In the genomic region with DNA sequence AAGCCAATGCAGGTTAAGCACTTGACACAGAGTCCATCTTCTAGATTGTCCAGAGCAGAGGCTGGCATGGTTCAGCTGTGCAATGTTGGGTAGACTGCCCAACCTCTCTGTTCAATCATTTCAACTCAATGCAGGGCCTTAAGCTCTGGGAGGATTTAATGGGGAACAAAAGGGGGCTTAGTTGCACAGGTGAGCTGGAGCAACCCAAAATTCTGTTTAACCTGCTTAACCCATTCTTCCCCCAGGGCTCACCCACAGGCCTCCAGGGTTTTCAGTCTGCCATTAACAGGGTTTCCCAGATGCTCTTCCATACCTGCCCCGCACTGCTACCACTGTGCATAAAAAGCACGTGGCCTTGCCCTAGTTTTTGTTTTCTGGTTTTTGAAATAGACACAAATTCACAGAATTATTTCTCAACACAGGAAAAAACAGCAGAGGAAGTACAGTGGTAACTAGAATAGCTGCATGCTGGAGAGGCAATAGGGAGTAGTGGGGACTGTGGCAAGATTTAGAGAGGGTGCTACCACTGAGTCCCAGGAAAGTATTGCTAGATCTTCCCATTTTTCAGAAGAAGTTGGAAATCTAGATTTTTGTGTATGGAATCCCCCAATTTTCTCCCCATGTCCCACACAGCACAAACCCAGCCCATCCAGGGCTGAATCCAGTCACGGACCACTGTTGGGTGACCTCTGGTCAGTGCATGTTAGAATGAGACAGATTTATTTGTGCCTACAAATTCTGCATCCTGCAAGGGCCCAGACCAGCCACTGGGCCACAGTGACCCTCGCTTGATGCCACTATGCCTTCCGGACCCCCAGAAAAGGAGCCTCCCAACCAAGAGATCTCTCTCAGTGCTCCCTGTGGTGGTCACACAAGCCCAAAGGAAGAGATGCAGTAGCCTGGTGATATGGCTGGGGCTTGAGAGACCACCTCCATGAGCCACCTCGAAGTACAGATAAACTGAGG, we compare ENCODE assay signal across 15 cellular contexts. TPM values are rescaled to one million over a fixed set of nuclear protein-coding genes. Genes with fewer than 3 reads are reported as not detected.
DNase-seq lines count a peak whose midpoint lies in the region; ATAC-seq and TF ChIP-seq lines count a peak whose summit lies in the region.
"Had no signal": no experiment of that assay in that cellular context is flagged by ENCODE, and none has a peak within 500 bp of the region (broad histone marks: within the 10 kb centered on the region; RNA-seq: fewer than 3 reads in every experiment).

No MANE protein-coding gene starts in this region.

- H3K9me3 ChIP-seq in ascending aorta (no peaks in the 10 kb centered on the region), subcutaneous abdominal adipose tissue (ENCODE audit: control insufficient read depth in 5 of 5, low read length in 5 of 5) (no peaks in the 10 kb centered on the region)
- H3K9me3 ChIP-seq: BLaER1 treated with 17β-estradiol and CSF1 and Interleukin-3, amounts not matched to agents 10 nM and 100 nM; SJSA1 had no signal

- H3K27me3 ChIP-seq in ascending aorta (no peaks in the 10 kb centered on the region), mesendoderm (ENCODE audit: insufficient read depth, low read length, poor library complexity) (no peaks in the 10 kb centered on the region), subcutaneous abdominal adipose tissue (ENCODE audit: control insufficient read depth in 5 of 5, insufficient read depth in 4 of 5, low read length in 5 of 5) (peaks cover 12 to 35% (median 24%) of the 10 kb centered on the region in 5 donors)

- H2BK15ac ChIP-seq in mesendoderm (replicated peaks; ENCODE audit: low read depth): no peak overlapping the region

- peaks cover 9% of the 10 kb centered on the region for H3K79me2 ChIP-seq in mesendoderm (ENCODE audit: control insufficient read depth, insufficient read depth, low read length)

- H3K4me2 ChIP-seq in mesendoderm (ENCODE audit: low read length): no peak overlapping the region

- H3K36me3 Mint-ChIP-seq in HFFc6 (ENCODE audit: low read depth): no peaks in the 10 kb centered on the region

- no peak for TF ChIP-seq CTCF in HFFc6 (IDR thresholded peaks at IDR 0.05)
- TF ChIP-seq CTCF in ascending aorta (IDR thresholded peaks at IDR 0.05): no peak

- no peak for ATAC-seq in GM21529 (IDR thresholded peaks at IDR 0.05; ENCODE audit: unreplicated experiment)

- peaks cover 20% of the 10 kb centered on the region for H3K27me3 Mint-ChIP-seq in HFFc6 (ENCODE audit: insufficient read depth)

- H2BK120ac ChIP-seq in mesendoderm (ENCODE audit: low read depth, low read length): no peak overlapping the region

- no peak overlapping the region for H4K8ac ChIP-seq in mesendoderm (ENCODE audit: low read depth, low read length)

- no peak overlapping the region for H3K18ac ChIP-seq in mesendoderm (ENCODE audit: low read length)

- peaks cover 15 to 26% of the 10 kb centered on the region in 2 donors for H3K36me3 ChIP-seq in ascending aorta
- no peaks in the 10 kb centered on the region for H3K36me3 ChIP-seq in mesendoderm (ENCODE audit: control insufficient read depth, insufficient read depth, low read length)
- H3K36me3 ChIP-seq in subcutaneous abdominal adipose tissue (ENCODE audit: control insufficient read depth in 5 of 5, insufficient read depth in 5 of 5, low read length in 5 of 5): no peaks in the 10 kb centered on the region
- H3K36me3 ChIP-seq: BLaER1 treated with 17β-estradiol and CSF1 and Interleukin-3, amounts not matched to agents 10 nM and 100 nM; SJSA1 had no signal

- DNase-seq in HFFc6 (no peak), ascending aorta (ENCODE audit: low spot score in 2 of 2) (peak in 1 of 2 donors; percentile 49), mesendoderm (no peak)
- DNase-seq in NK-92 treated with Interleukin-12 subunit alpha and Interleukin-12 subunit beta, amount 100 ng/mL, for 24 hours (lab: John Stamatoyannopoulos, UW): no peak
- DNase-seq in activated CD4-positive, alpha-beta T cell treated with anti-CD3 and anti-CD28 coated beads, Interleukin-2, amount 50 U/mL, for 1 hour: no peak
- DNase-seq: cerebellar nuclear complex, NCI-H2107, NCI-H82 had no signal

- H3K79me1 ChIP-seq in mesendoderm (ENCODE audit: low read length): peaks cover 7% of the 10 kb centered on the region

- H3K4me3 ChIP-seq in ascending aorta (peak overlapping the region in 1 of 2 donors; percentile 94), mesendoderm (ENCODE audit: low read length) (no peak overlapping the region), subcutaneous abdominal adipose tissue (ENCODE audit: low read depth in 1 of 5, low read length in 5 of 5) (peak overlapping the region in 1 of 5 donors; percentile 29)
- H3K4me3 ChIP-seq: BLaER1 treated with 17β-estradiol and CSF1 and Interleukin-3, amounts not matched to agents 10 nM and 100 nM; lung; SJSA1 had no signal

- H2AK5ac ChIP-seq in mesendoderm (ENCODE audit: low read length): no peak overlapping the region

- no peak overlapping the region for H3K4ac ChIP-seq in mesendoderm (ENCODE audit: low read depth, low read length)

- no CpG with 5 or more reads among the region's 6 CpGs for WGBS in mesendoderm (ENCODE audit: extremely low coverage, insufficient coverage, low lambda C conversion rate)

- H2BK5ac ChIP-seq in mesendoderm (ENCODE audit: low read length): no peak overlapping the region

- no peak overlapping the region for H4K5ac ChIP-seq in mesendoderm (ENCODE audit: low read length)

- H3K27ac ChIP-seq in ascending aorta (peak overlapping the region; percentile 97 to 100), mesendoderm (ENCODE audit: low read depth, low read length) (no peak overlapping the region), subcutaneous abdominal adipose tissue (ENCODE audit: low read depth, low read length) (peak overlapping the region; percentile 63)
- H3K27ac ChIP-seq: epithelial cell of prostate, SJSA1 had no signal

- intact Hi-C loops in ascending aorta (cut with DNase I): no loop called here

- no peak overlapping the region for H3K23ac ChIP-seq in mesendoderm (ENCODE audit: low read length)

- H3K27ac Mint-ChIP-seq in HFFc6: peak overlapping the region; percentile 14; the same call in 1 of the 2 replicates
- H3K27ac Mint-ChIP-seq: activated naive CD4-positive, alpha-beta T cell treated with anti-CD3 and anti-CD28 coated beads, Interleukin-2, amount 50 U/mL, for 24 hours had no signal

- H3K4me1 ChIP-seq in ascending aorta (peaks cover 20 to 60% of the 10 kb centered on the region in 2 donors), mesendoderm (ENCODE audit: control insufficient read depth, low read depth, low read length) (peaks cover 5% of the 10 kb centered on the region), subcutaneous abdominal adipose tissue (ENCODE audit: control insufficient read depth in 5 of 5, insufficient read depth in 5 of 5, low read length in 5 of 5) (peaks cover 2 to 35% (median 15%) of the 10 kb centered on the region in 5 donors)

- peak overlapping the region; percentile 8 for H3K56ac ChIP-seq in mesendoderm (ENCODE audit: low read length)

- no peak overlapping the region for H3K9ac ChIP-seq in mesendoderm (ENCODE audit: low read length)
- peak overlapping the region in 1 of 5 donors; percentile 28 for H3K9ac ChIP-seq in subcutaneous abdominal adipose tissue (ENCODE audit: low read length in 5 of 5)
- H3K9ac ChIP-seq: BLaER1 treated with 17β-estradiol and CSF1 and Interleukin-3, amounts not matched to agents 10 nM and 100 nM had no signal

- H3K9me3 Mint-ChIP-seq in HFFc6: no peaks in the 10 kb centered on the region
- H3K9me3 Mint-ChIP-seq: activated naive CD4-positive, alpha-beta T cell treated with anti-CD3 and anti-CD28 coated beads, Interleukin-2, amount 50 U/mL, for 24 hours had no signal

- peaks cover 25% of the 10 kb centered on the region for H3K4me1 Mint-ChIP-seq in HFFc6 (ENCODE audit: low read depth)
- H3K4me1 Mint-ChIP-seq: activated naive CD4-positive, alpha-beta T cell treated with anti-CD3 and anti-CD28 coated beads, Interleukin-2, amount 50 U/mL, for 24 hours had no signal

- H3K4me3 Mint-ChIP-seq in HFFc6: no peak overlapping the region
- H3K4me3 Mint-ChIP-seq: activated naive CD4-positive, alpha-beta T cell treated with anti-CD3 and anti-CD28 coated beads, Interleukin-2, amount 50 U/mL, for 24 hours had no signal

RNA-seq across cellular contexts. Expression of a gene that starts 4.6 kb away (rescaled TPM):
- total RNA-seq in HFFc6 (2021; fragmentation: NEBNext Ultra II Directional; extraction: Animal tissue kit (Norgen Biotek cat#: 25700)): under 1 TPM in 1 of 6 experiments, not detected in 5; 0.05 TPM
- total RNA-seq in ascending aorta: 288 TPM
- 13.1 TPM for polyA plus RNA-seq in mesendoderm (2013, experiment 1 of 2)
- 13.0 TPM for polyA plus RNA-seq in mesendoderm (2013, experiment 2 of 2)
- total RNA-seq: SJSA1 had no signal

Comparison
In these comparisons a context has a peak if more than half of its experiments do, and no peak if none do; other contexts are left out.
1. RNA of a gene that starts 4.6 kb away (total RNA-seq): 288 TPM in ascending aorta (single experiment); 0.05 TPM in HFFc6; every median in the first group is over 100 times any median in the second.